Comparison of ENCODE assay signal across 7 cellular contexts in genomic region chr5:157570801-157571200, GRCh38. TPM values are rescaled to one million over a fixed set of nuclear protein-coding genes. Genes with fewer than 3 reads are reported as not detected.
DNase-seq lines count a peak whose midpoint lies in the region; ATAC-seq and TF ChIP-seq lines count a peak whose summit lies in the region.

No MANE protein-coding gene starts in this region.

- no peaks in the 10 kb centered on the region for H3K27me3 ChIP-seq in sigmoid colon

- H3K4me3 ChIP-seq in sigmoid colon: no peak overlapping the region

- H3K27ac Mint-ChIP-seq in activated naive CD8-positive, alpha-beta T cell treated with anti-CD3 and anti-CD28 coated beads, Interleukin-2, amount 10 ng/mL, durations not matched to agents 7 days and 5 days: peak overlapping the region; percentile 87

- H3K4me3 Mint-ChIP-seq in activated naive CD8-positive, alpha-beta T cell treated with anti-CD3 and anti-CD28 coated beads, Interleukin-2, amount 10 ng/mL, durations not matched to agents 7 days and 5 days: peak overlapping the region; percentile 72

- H3K27ac ChIP-seq in sigmoid colon: peak overlapping the region; percentile 91 to 95 (median 94)

- H3K4me1 ChIP-seq in sigmoid colon: peaks cover 0 to 80% (median 49%) of the 10 kb centered on the region in 4 donors

- H3K27me3 Mint-ChIP-seq in activated naive CD8-positive, alpha-beta T cell treated with anti-CD3 and anti-CD28 coated beads, Interleukin-2, amount 10 ng/mL, durations not matched to agents 7 days and 5 days: peaks cover 13% of the 10 kb centered on the region

- peaks cover 45% of the 10 kb centered on the region for H3K4me1 Mint-ChIP-seq in activated naive CD8-positive, alpha-beta T cell treated with anti-CD3 and anti-CD28 coated beads, Interleukin-2, amount 10 ng/mL, durations not matched to agents 7 days and 5 days

- H3K36me3 ChIP-seq in sigmoid colon: peaks cover 0 to 47% (median 4%) of the 10 kb centered on the region in 4 donors

- no peak for DNase-seq in activated naive CD8-positive, alpha-beta T cell treated with anti-CD3 and anti-CD28 coated beads, Interleukin-2, amount 10 ng/mL, durations not matched to agents 7 days and 5 days
- DNase-seq in sigmoid colon: no peak
- no peak for DNase-seq in activated naive CD4-positive, alpha-beta T cell treated with anti-CD3 and anti-CD28 coated beads, Interleukin-2, amount 50 U/mL, for 16 hours
- no peak for DNase-seq in activated naive CD4-positive, alpha-beta T cell (lab: John Stamatoyannopoulos, UW)

- intact Hi-C loops in sigmoid colon (cut with DNase I): loop anchor here (5.0 kb wide), 2 partner anchors 118 to 138 kb away; no protein-coding TSS in a partner anchor

- TF ChIP-seq EP300 in sigmoid colon (IDR thresholded peaks at IDR 0.05): no peak

- POLR2A ChIA-PET in activated naive CD8-positive, alpha-beta T cell treated with anti-CD3 and anti-CD28 coated beads, Interleukin-2, amount 10 ng/mL, durations not matched to agents 7 days and 5 days (lab: Charles Lee): interaction anchor here (1.0 to 1.4 kb wide), 5 partner anchors 11 to 42 kb away, joined by 3 to 5 read pairs (median 4); no protein-coding TSS in a partner anchor

- ATAC-seq in GM19324 (IDR thresholded peaks at IDR 0.05; ENCODE audit: low FRiP score, unreplicated experiment) (peak; percentile 15), HG02885 (IDR thresholded peaks at IDR 0.05; ENCODE audit: poor library complexity, unreplicated experiment) (peak; percentile 0), HG02938 (IDR thresholded peaks at IDR 0.05; ENCODE audit: unreplicated experiment) (no peak)
- no peak for ATAC-seq in activated naive CD8-positive, alpha-beta T cell treated with anti-CD3 and anti-CD28 coated beads, Interleukin-2, amount 10 ng/mL, durations not matched to agents 7 days and 5 days (ENCODE audit: low read depth)

- TF ChIP-seq CTCF in sigmoid colon (IDR thresholded peaks at IDR 0.05): no peak

- H3K9me3 ChIP-seq in sigmoid colon: no peaks in the 10 kb centered on the region

- no peaks in the 10 kb centered on the region for H3K9me3 Mint-ChIP-seq in activated naive CD8-positive, alpha-beta T cell treated with anti-CD3 and anti-CD28 coated beads, Interleukin-2, amount 10 ng/mL, durations not matched to agents 7 days and 5 days

- H3K36me3 Mint-ChIP-seq in activated naive CD8-positive, alpha-beta T cell treated with anti-CD3 and anti-CD28 coated beads, Interleukin-2, amount 10 ng/mL, durations not matched to agents 7 days and 5 days: peaks cover 26% of the 10 kb centered on the region

- 76 to 86% methylated on average over 2 of the region's 2 CpGs for WGBS in sigmoid colon, 2 donors

- no peak for TF ChIP-seq POLR2A in sigmoid colon (IDR thresholded peaks at IDR 0.05)

RNA-seq across cellular contexts. Expression of gene ADAM19, which starts 4.8 kb away (rescaled TPM):
- total RNA-seq in activated naive CD8-positive, alpha-beta T cell treated with anti-CD3 and anti-CD28 coated beads, Interleukin-2, amount 10 ng/mL, durations not matched to agents 7 days and 5 days: 10 to 100 TPM; 28.3 to 29.0 TPM
- 10 to 100 TPM; 18.8 to 53.2 (median 35.0) TPM for total RNA-seq in sigmoid colon
- 10 to 100 TPM in 1 of 3 donors, 1 to 10 TPM in 2; 1.2 to 16.3 (median 1.2) TPM for polyA plus RNA-seq in sigmoid colon

Comparison
In these comparisons a context has a peak if more than half of its experiments do, and no peak if none do; other contexts are left out.
1. ATAC-seq: peak in GM19324 (single experiment) and HG02885 (single experiment); none in activated naive CD8-positive, alpha-beta T cell treated with anti-CD3 and anti-CD28 coated beads, Interleukin-2, amount 10 ng/mL, durations not matched to agents 7 days and 5 days (single experiment) and HG02938 (single experiment).